1 cellular context compared by ENCODE assay signal in the genomic region with DNA sequence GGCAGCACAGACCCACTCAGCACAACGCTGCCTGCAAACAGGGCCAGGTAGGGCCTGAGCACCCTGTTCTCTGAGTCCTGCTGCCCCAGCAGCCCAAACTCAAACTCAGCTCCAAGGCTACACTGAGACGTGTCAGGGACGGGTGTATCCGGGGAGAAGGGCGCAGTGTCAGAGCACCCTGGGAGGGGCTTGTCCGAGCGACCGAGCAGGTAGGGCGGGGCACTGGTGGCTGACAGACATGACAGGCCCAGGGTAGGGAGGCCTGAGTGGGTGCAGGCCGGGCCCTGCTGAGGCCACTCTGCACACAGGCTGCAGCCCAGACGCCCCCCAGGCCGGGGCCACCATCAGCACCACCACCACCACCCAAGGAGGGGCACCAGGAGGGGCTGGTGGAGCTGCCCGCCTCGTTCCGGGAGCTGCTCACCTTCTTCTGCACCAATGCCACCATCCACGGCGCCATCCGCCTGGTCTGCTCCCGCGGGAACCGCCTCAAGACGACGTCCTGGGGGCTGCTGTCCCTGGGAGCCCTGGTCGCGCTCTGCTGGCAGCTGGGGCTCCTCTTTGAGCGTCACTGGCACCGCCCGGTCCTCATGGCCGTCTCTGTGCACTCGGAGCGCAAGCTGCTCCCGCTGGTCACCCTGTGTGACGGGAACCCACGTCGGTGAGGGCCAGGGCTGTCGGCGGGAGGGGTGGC.
TF ChIP-seq lines count a peak whose summit lies in the region.

No MANE protein-coding gene starts in this region.

TF ChIP-seq in WTC11, 78 proteins besides CTCF, POLR2A, EP300 and RAD21:
- TF ChIP-seq GRHL2 (CRISPR knock-in tag; IDR thresholded peaks at IDR 0.05; ENCODE audit: insufficient replicate concordance, severe bottlenecking): no peak
- TF ChIP-seq ZNF416 (CRISPR knock-in tag; IDR thresholded peaks at IDR 0.05): no peak
- no peak for TF ChIP-seq PRRX2 (CRISPR knock-in tag; IDR thresholded peaks at IDR 0.05)
- no peak for TF ChIP-seq ZNF121 (CRISPR knock-in tag; IDR thresholded peaks at IDR 0.05)
- TF ChIP-seq MYBL2 (CRISPR knock-in tag; IDR thresholded peaks at IDR 0.05): no peak
- TF ChIP-seq TEAD1 (CRISPR knock-in tag; IDR thresholded peaks at IDR 0.05): no peak
- TF ChIP-seq ESRRA (CRISPR knock-in tag; IDR thresholded peaks at IDR 0.05; ENCODE audit: borderline replicate concordance): no peak
- TF ChIP-seq, protein P1, sequence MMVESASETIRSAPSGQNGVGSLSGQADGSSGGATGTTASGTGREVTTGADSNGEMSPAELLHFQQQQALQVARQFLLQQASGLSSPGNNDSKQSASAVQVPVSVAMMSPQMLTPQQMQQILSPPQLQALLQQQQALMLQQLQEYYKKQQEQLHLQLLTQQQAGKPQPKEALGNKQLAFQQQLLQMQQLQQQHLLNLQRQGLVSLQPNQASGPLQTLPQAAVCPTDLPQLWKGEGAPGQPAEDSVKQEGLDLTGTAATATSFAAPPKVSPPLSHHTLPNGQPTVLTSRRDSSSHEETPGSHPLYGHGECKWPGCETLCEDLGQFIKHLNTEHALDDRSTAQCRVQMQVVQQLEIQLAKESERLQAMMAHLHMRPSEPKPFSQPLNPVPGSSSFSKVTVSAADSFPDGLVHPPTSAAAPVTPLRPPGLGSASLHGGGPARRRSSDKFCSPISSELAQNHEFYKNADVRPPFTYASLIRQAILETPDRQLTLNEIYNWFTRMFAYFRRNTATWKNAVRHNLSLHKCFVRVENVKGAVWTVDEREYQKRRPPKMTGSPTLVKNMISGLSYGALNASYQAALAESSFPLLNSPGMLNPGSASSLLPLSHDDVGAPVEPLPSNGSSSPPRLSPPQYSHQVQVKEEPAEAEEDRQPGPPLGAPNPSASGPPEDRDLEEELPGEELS (CRISPR knock-in tag; IDR thresholded peaks at IDR 0.05): no peak
- TF ChIP-seq, protein P2, sequence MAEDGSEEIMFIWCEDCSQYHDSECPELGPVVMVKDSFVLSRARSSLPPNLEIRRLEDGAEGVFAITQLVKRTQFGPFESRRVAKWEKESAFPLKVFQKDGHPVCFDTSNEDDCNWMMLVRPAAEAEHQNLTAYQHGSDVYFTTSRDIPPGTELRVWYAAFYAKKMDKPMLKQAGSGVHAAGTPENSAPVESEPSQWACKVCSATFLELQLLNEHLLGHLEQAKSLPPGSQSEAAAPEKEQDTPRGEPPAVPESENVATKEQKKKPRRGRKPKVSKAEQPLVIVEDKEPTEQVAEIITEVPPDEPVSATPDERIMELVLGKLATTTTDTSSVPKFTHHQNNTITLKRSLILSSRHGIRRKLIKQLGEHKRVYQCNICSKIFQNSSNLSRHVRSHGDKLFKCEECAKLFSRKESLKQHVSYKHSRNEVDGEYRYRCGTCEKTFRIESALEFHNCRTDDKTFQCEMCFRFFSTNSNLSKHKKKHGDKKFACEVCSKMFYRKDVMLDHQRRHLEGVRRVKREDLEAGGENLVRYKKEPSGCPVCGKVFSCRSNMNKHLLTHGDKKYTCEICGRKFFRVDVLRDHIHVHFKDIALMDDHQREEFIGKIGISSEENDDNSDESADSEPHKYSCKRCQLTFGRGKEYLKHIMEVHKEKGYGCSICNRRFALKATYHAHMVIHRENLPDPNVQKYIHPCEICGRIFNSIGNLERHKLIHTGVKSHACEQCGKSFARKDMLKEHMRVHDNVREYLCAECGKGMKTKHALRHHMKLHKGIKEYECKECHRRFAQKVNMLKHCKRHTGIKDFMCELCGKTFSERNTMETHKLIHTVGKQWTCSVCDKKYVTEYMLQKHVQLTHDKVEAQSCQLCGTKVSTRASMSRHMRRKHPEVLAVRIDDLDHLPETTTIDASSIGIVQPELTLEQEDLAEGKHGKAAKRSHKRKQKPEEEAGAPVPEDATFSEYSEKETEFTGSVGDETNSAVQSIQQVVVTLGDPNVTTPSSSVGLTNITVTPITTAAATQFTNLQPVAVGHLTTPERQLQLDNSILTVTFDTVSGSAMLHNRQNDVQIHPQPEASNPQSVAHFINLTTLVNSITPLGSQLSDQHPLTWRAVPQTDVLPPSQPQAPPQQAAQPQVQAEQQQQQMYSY (CRISPR knock-in tag; IDR thresholded peaks at IDR 0.05): no peak
- TF ChIP-seq CREB1 (CRISPR knock-in tag; IDR thresholded peaks at IDR 0.05): no peak
